In the genomic region with DNA sequence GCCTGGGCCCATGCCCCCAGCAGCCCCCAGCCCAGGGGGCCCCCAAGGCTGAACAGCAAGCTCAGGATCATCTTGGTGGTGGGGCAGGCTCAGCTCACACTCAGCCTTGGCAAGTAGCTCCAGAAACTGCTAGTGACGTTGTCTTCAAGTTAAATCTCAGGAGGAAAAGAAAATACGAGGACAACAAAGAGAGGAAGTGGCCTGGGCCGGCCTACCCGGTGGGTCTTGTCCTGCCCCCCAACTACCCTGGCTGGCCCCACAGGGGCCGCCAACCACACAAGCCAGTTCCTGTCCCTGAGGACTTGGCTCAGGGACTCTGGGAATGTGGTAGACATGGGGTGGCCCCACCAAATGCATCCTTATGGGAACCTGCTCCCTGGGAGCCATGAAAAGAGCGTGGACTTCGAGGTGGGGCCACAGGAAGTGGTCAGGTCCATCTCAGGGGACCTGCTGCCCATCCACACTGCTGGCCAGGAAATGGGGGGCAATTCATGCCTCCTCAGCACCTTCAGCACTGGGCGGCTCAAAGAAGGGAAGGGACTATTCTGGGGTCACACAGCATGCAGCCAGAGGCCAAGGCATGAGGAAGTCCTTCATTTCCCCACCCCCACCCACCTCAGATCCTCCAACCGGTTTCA, we compare ENCODE assay signal across 10 cellular contexts. TPM values are rescaled to one million over a fixed set of nuclear protein-coding genes. Genes with fewer than 3 reads are reported as not detected.
DNase-seq lines count a peak whose midpoint lies in the region; TF ChIP-seq lines count a peak whose summit lies in the region.
"Had no signal": no experiment of that assay in that cellular context is flagged by ENCODE, and none has a peak within 500 bp of the region (broad histone marks: within the 10 kb centered on the region; RNA-seq: fewer than 3 reads in every experiment).

MMRN2 (minus strand) TSS at position 145 of the 638 bp plus-strand sequence; CDS start at position 71, 74 bp downstream.

- DNase-seq in WERI-Rb-1: no peak
- DNase-seq in glutamatergic neuron: no peak
- DNase-seq in neural progenitor cell (ENCODE audit: low spot score): no peak
- DNase-seq in ureter (ENCODE audit: low spot score): no peak
- no peak for DNase-seq in HAP-1 (ENCODE audit: low spot score in 2 of 2)
- no peak for DNase-seq in DMS 273 treated with DMSO at 0.1 percent for 48 hours (lab: John Stamatoyannopoulos, UW)
- DNase-seq in activated effector memory CD4-positive, alpha-beta T cell treated with Interleukin-2 at 50 U/mL for 16 hours: no peak
- no peak for DNase-seq in hippocampal formation (lab: John Stamatoyannopoulos, UW)
- DNase-seq: EL, NCI-H524 treated with DMSO at 0.1 percent for 48 hours had no signal

- H3K27ac Mint-ChIP-seq in glutamatergic neuron (ENCODE audit: unreplicated experiment): peak within 1 kb of the TSS; percentile 99
- H3K27ac Mint-ChIP-seq in neural progenitor cell: peak within 1 kb of the TSS; percentile 91

- peak within 1 kb of the TSS; percentile 92 for H3K4me3 Mint-ChIP-seq in glutamatergic neuron (ENCODE audit: unreplicated experiment)
- peak within 1 kb of the TSS; percentile 38 for H3K4me3 Mint-ChIP-seq in neural progenitor cell

- peaks cover 13% of the 10 kb centered on the region for H3K9me3 Mint-ChIP-seq in glutamatergic neuron (ENCODE audit: unreplicated experiment)
- H3K9me3 Mint-ChIP-seq in neural progenitor cell: peaks cover 15% of the 10 kb centered on the region

- H2AFZ ChIP-seq in neural progenitor cell (replicated peaks): no peak within 1 kb of the TSS

- peaks cover 24% of the 10 kb centered on the region for H3K4me1 Mint-ChIP-seq in glutamatergic neuron (ENCODE audit: low read depth, unreplicated experiment)
- peaks cover 53% of the 10 kb centered on the region for H3K4me1 Mint-ChIP-seq in neural progenitor cell

- H3K9ac ChIP-seq in neural progenitor cell: no peak within 1 kb of the TSS

- no peak within 1 kb of the TSS for H3K4me3 ChIP-seq in WERI-Rb-1 (ENCODE audit: low read depth, low read length)
- no peak within 1 kb of the TSS for H3K4me3 ChIP-seq in neural progenitor cell
- H3K4me3 ChIP-seq in HAP-1: no peak within 1 kb of the TSS

- H3K4me1 ChIP-seq in neural progenitor cell: peaks cover 33% of the 10 kb centered on the region
- H3K4me1 ChIP-seq in HAP-1: peaks cover 15% of the 10 kb centered on the region

- H3F3A ChIP-seq in neural progenitor cell (ENCODE audit: low read depth): no peaks in the 10 kb centered on the region

- H3K27ac ChIP-seq in WERI-Rb-1 (peak within 1 kb of the TSS; percentile 39), neural progenitor cell (no peak within 1 kb of the TSS)

- H3K4me2 ChIP-seq in neural progenitor cell: no peak within 1 kb of the TSS

- H3K36me3 Mint-ChIP-seq in glutamatergic neuron (ENCODE audit: unreplicated experiment) (peaks cover 3% of the 10 kb centered on the region), neural progenitor cell (no peaks in the 10 kb centered on the region)

- no peaks in the 10 kb centered on the region for H3K36me3 ChIP-seq in WERI-Rb-1
- no peaks in the 10 kb centered on the region for H3K36me3 ChIP-seq in neural progenitor cell
- H3K36me3 ChIP-seq in HAP-1 (replicated peaks): no peaks in the 10 kb centered on the region

- H3K27me3 Mint-ChIP-seq in glutamatergic neuron (ENCODE audit: unreplicated experiment) (peaks cover 16% of the 10 kb centered on the region), neural progenitor cell (ENCODE audit: insufficient read depth, low read depth) (peaks cover 6% of the 10 kb centered on the region)

- H4K20me1 ChIP-seq in neural progenitor cell (ENCODE audit: low read depth): no peaks in the 10 kb centered on the region

- H3K79me2 ChIP-seq in neural progenitor cell (ENCODE audit: low read depth): no peaks in the 10 kb centered on the region

- H3K27me3 ChIP-seq in WERI-Rb-1 (ENCODE audit: insufficient read depth, low read depth, severe bottlenecking): no peaks in the 10 kb centered on the region
- H3K27me3 ChIP-seq in neural progenitor cell: no peaks in the 10 kb centered on the region
- no peaks in the 10 kb centered on the region for H3K27me3 ChIP-seq in HAP-1 (ENCODE audit: low read depth)

- TF ChIP-seq CTCF in WERI-Rb-1 (IDR thresholded peaks at IDR 0.05; ENCODE audit: low read depth, low read length) (no peak), glutamatergic neuron (IDR thresholded peaks at IDR 0.05; ENCODE audit: partially characterized antibody, unreplicated experiment) (no peak), neural progenitor cell (IDR thresholded peaks at IDR 0.05) (no peak)

- H3K9me3 ChIP-seq in WERI-Rb-1 (ENCODE audit: severe bottlenecking): peaks cover 9% of the 10 kb centered on the region
- peaks cover 6% of the 10 kb centered on the region for H3K9me3 ChIP-seq in neural progenitor cell (ENCODE audit: low read depth)
- H3K9me3 ChIP-seq in HAP-1: no peaks in the 10 kb centered on the region

- in situ Hi-C loops in HAP-1 (cut with MboI; ENCODE audit: low sequenced_read_pairs): no loop called here

RNA-seq across cellular contexts. Expression of gene MMRN2, which starts in this region (rescaled TPM):
- 5.4 TPM for total RNA-seq in glutamatergic neuron (ENCODE audit: unreplicated experiment)
- total RNA-seq in neural progenitor cell (ENCODE audit: low replicate concordance): 0.28 and 1.4 TPM in 2 replicates
- 99.0 TPM for total RNA-seq in ureter

Comparison
In these comparisons a context has a peak if more than half of its experiments do, and no peak if none do; other contexts are left out.
1. RNA of gene MMRN2 (total RNA-seq): 99.0 TPM in ureter (single experiment); 5.4 TPM in glutamatergic neuron (single experiment) and 0.28 to 1.4 TPM in neural progenitor cell; every median in the first group is over 10 times any median in the second.